ENCODE assay signal across 9 cellular contexts in genomic region chr1:232600430-232601258, GRCh38. TPM values are rescaled to one million over a fixed set of nuclear protein-coding genes. Genes with fewer than 3 reads are reported as not detected.
DNase-seq lines count a peak whose midpoint lies in the region; ATAC-seq, FAIRE-seq and TF ChIP-seq lines count a peak whose summit lies in the region.
"Had no signal": no experiment of that assay in that cellular context is flagged by ENCODE, and none has a peak within 500 bp of the region (broad histone marks: within the 10 kb centered on the region; RNA-seq: fewer than 3 reads in every experiment).

No MANE protein-coding gene starts in this region.

- in situ Hi-C loops in transverse colon (cut with MboI; ENCODE audit: low pct_ligation_motif_present in 1 of 4, low pct_unique_long_range_greater_than_20kb in 1 of 4, low sequenced_read_pairs in 3 of 4), result loop anchor here in 1 of 4 donors (25.0 kb wide), 1 partner anchor 738 kb away; no protein-coding TSS in a partner anchor

- H3K27me3 ChIP-seq in pancreas (no peaks in the 10 kb centered on the region), transverse colon (no peaks in the 10 kb centered on the region)

- H3K9me3 ChIP-seq in pancreas (no peaks in the 10 kb centered on the region), transverse colon (no peaks in the 10 kb centered on the region)
- H3K9me3 ChIP-seq: prostate gland had no signal

- 58 to 65% methylated on average over 6 of the region's 6 CpGs for WGBS in pancreas, 2 donors
- 25 to 43% methylated on average over 4 to 6 of the region's 6 CpGs for WGBS in transverse colon (ENCODE audit: low coverage in 1 of 2), 2 donors

- TF ChIP-seq CTCF in pancreas (IDR thresholded peaks at IDR 0.05) (no peak), transverse colon (IDR thresholded peaks at IDR 0.05) (no peak)

- intact Hi-C loops in pancreas (cut with DNase I) (no loop called here), transverse colon (cut with DNase I; ENCODE audit: low total_unique reads) (no loop called here)

- no peak for TF ChIP-seq POLR2A in transverse colon (IDR thresholded peaks at IDR 0.05)

- H3K4me3 ChIP-seq in pancreas (no peak overlapping the region), transverse colon (no peak overlapping the region)
- H3K4me3 ChIP-seq: prostate gland had no signal

- ATAC-seq in HG03175 (IDR thresholded peaks at IDR 0.05; ENCODE audit: unreplicated experiment) (peak; percentile 51), pancreas (peak in 3 of 4 donors; percentile 66 to 74 (median 71))

- DNase-seq in NCI-H1436 treated with DMSO at 0.1 percent for 48 hours (lab: John Stamatoyannopoulos, UW) (peak; percentile 25), NCI-H1436 (lab: John Stamatoyannopoulos, UW) (no peak), SW480 (ENCODE audit: low spot score) (peak; percentile 40), pancreas (no peak), NCI-H526 treated with DMSO at 0.1 percent for 48 hours (lab: John Stamatoyannopoulos, UW) (no peak), transverse colon (no peak), dermis blood vessel endothelial cell (no peak)

- H3K4me1 ChIP-seq in pancreas (peaks cover 0 to 4% (median 0%) of the 10 kb centered on the region in 3 donors), transverse colon (peaks cover 6 to 35% (median 11%) of the 10 kb centered on the region in 4 donors)
- H3K4me1 ChIP-seq: prostate gland had no signal

- no peak for TF ChIP-seq EP300 in transverse colon (IDR thresholded peaks at IDR 0.05; ENCODE audit: low read depth)

- FAIRE-seq in pancreas (lab: Jason Lieb, UNC), result no peak

- H3K36me3 ChIP-seq in pancreas (no peaks in the 10 kb centered on the region), transverse colon (no peaks in the 10 kb centered on the region)
- H3K36me3 ChIP-seq: prostate gland had no signal

- H3K27ac ChIP-seq in pancreas, result peak overlapping the region in 2 of 4 donors; percentile 5 to 22
- peak overlapping the region in 1 of 4 donors; percentile 7 for H3K27ac ChIP-seq in transverse colon
- H3K27ac ChIP-seq: prostate gland had no signal

RNA-seq across cellular contexts. Expression of gene SIPA1L2, which starts 29.3 kb away (rescaled TPM):
- total RNA-seq in pancreas, result 10 to 100 TPM in 1 of 6 donors, 1 to 10 TPM in 5; 2.6 to 10.9 (median 5.1) TPM
- polyA plus RNA-seq in pancreas, result 1 to 10 TPM; 2.1 to 4.4 TPM
- total RNA-seq in transverse colon, result 100 to 1,000 TPM in 2 of 4 donors, 10 to 100 TPM in 2; 63.0 to 144 (median 97.8) TPM
- 11.1 and 25.7 TPM in 2 replicates for total RNA-seq in dermis blood vessel endothelial cell

Comparison
In these comparisons a context has a peak if more than half of its experiments do, and no peak if none do; other contexts are left out.
1. DNase-seq: peak in NCI-H1436 treated with DMSO at 0.1 percent for 48 hours (single experiment) and SW480 (single experiment); none in NCI-H1436 (single experiment), pancreas (0 of 6), NCI-H526 treated with DMSO at 0.1 percent for 48 hours (single experiment), transverse colon (single experiment) and dermis blood vessel endothelial cell (single experiment).